1 cellular context compared by ENCODE assay signal in genomic region chr4:139660518-139661149, GRCh38.
TF ChIP-seq lines count a peak whose summit lies in the region.

No MANE protein-coding gene starts in this region.

TF ChIP-seq in endothelial cell of umbilical vein, 7 proteins besides CTCF, POLR2A, EP300 and RAD21 (continued from another document):
- TF ChIP-seq JUN (IDR thresholded peaks at IDR 0.05; ENCODE audit: borderline replicate concordance, insufficient read depth, insufficient read length, low read depth): peak; percentile 45
- peak; percentile 31 for TF ChIP-seq MAX (IDR thresholded peaks at IDR 0.05; ENCODE audit: insufficient read depth, insufficient read length)
- peak; percentile 73 for TF ChIP-seq POLR2AphosphoS5 (IDR thresholded peaks at IDR 0.05; ENCODE audit: insufficient read depth, low read depth, low read length)
